2 cellular contexts compared by ENCODE assay signal in genomic region chr5:174520420-174521396, GRCh38.
TF ChIP-seq lines count a peak whose summit lies in the region.

No MANE protein-coding gene starts in this region.

TF ChIP-seq in IMR-90, 13 proteins besides CTCF, POLR2A, EP300 and RAD21 (continued from another document):
- no peak for TF ChIP-seq RFX5 (IDR thresholded peaks at IDR 0.05; ENCODE audit: low read depth, low read length)
TF ChIP-seq in IMR-90: peak in this region for 0.

TF ChIP-seq in WTC11, 78 proteins besides CTCF, POLR2A, EP300 and RAD21 (continued from another document):
- TF ChIP-seq ZNF281 (CRISPR knock-in tag; IDR thresholded peaks at IDR 0.05), result no peak
- no peak for TF ChIP-seq ATF1 (CRISPR knock-in tag; IDR thresholded peaks at IDR 0.05)
- TF ChIP-seq JAZF1 (CRISPR knock-in tag; IDR thresholded peaks at IDR 0.05), result no peak
- no peak for TF ChIP-seq FOXJ3 (CRISPR knock-in tag; IDR thresholded peaks at IDR 0.05; ENCODE audit: borderline replicate concordance)
- no peak for TF ChIP-seq ZNF416 (CRISPR knock-in tag; IDR thresholded peaks at IDR 0.05)
- TF ChIP-seq ATF3 (CRISPR knock-in tag; conservative IDR thresholded peaks at IDR 0.05), result no peak
- no peak for TF ChIP-seq IRF2 (CRISPR knock-in tag; IDR thresholded peaks at IDR 0.05; ENCODE audit: borderline replicate concordance, low read depth)
- no peak for TF ChIP-seq RORB (CRISPR knock-in tag; IDR thresholded peaks at IDR 0.05)
- no peak for TF ChIP-seq E2F5 (CRISPR knock-in tag; IDR thresholded peaks at IDR 0.05)
- no peak for TF ChIP-seq ZBTB43 (CRISPR knock-in tag; IDR thresholded peaks at IDR 0.05)
- TF ChIP-seq JUN (CRISPR knock-in tag; IDR thresholded peaks at IDR 0.05), result no peak
- no peak for TF ChIP-seq NFYB (CRISPR knock-in tag; conservative IDR thresholded peaks at IDR 0.05; ENCODE audit: low read depth)
- no peak for TF ChIP-seq KAT7 (CRISPR knock-in tag; IDR thresholded peaks at IDR 0.05; ENCODE audit: borderline replicate concordance)
- TF ChIP-seq TEAD1 (CRISPR knock-in tag; IDR thresholded peaks at IDR 0.05), result no peak
- no peak for TF ChIP-seq MXD4 (CRISPR knock-in tag; IDR thresholded peaks at IDR 0.05; ENCODE audit: borderline replicate concordance)
- TF ChIP-seq ERG (CRISPR knock-in tag; IDR thresholded peaks at IDR 0.05), result no peak
